Comparison of ENCODE assay signal across 9 cellular contexts in the genomic region with DNA sequence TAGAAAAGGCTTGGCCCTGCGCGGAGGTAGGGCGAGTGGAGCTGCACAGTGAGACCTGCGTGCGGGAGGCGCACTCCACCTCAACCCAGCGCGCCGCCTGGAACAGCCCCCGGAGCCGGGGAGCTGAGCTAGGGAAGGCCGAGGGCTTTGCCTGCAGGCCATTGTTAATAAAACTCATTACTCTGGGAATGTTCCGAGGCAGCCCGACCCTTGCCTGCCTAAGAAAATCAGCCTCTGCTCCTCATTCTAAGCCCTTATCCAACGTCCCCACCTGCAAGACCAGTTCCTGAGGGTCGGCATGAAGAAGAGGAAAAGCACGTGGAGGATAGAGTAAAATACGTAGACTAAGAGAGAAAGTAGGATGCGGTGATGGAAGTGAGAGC. TPM values are rescaled to one million over a fixed set of nuclear protein-coding genes. Genes with fewer than 3 reads are reported as not detected.
DNase-seq lines count a peak whose midpoint lies in the region; ATAC-seq, FAIRE-seq and TF ChIP-seq lines count a peak whose summit lies in the region.
"Had no signal": no experiment of that assay in that cellular context is flagged by ENCODE, and none has a peak within 500 bp of the region (broad histone marks: within the 10 kb centered on the region; RNA-seq: fewer than 3 reads in every experiment).

No MANE protein-coding gene starts in this region.

- FAIRE-seq in HepG2 (lab: Jason Lieb, UNC) (no peak), astrocyte (lab: Jason Lieb, UNC) (no peak)

- H3K27me3 ChIP-seq in liver (ENCODE audit: control insufficient read depth in 4 of 4, insufficient read depth in 4 of 4, low read length in 3 of 4) = peaks cover 0 to 3% (median 1%) of the 10 kb centered on the region in 4 donors
- peaks cover 0 to 12% of the 10 kb centered on the region in 2 experiments; a peak in 1 of 5 replicates for H3K27me3 ChIP-seq in HepG2 (ENCODE audit: control insufficient read depth in 1 of 2, insufficient read depth in 2 of 2, low read length in 2 of 2)
- H3K27me3 ChIP-seq in astrocyte (ENCODE audit: insufficient read depth, low read length) = no peaks in the 10 kb centered on the region
- H3K27me3 ChIP-seq in uterus = no peaks in the 10 kb centered on the region

- BruUV-seq in HepG2 (replicated peaks; lab: Mats Ljungman, UMichigan) = no TSS peak

- intact Hi-C loops in HepG2 (cut with micrococcal nuclease; ENCODE audit: unreplicated experiment) = no loop called here
- intact Hi-C loops in mucosa of descending colon (cut with DNase I, micrococcal nuclease) = no loop called here
- intact Hi-C loops in uterus (cut with DNase I; ENCODE audit: low total_unique reads) = no loop called here

- no peak overlapping the region for H3K4me2 ChIP-seq in HepG2 (ENCODE audit: low read depth, low read length)
- H3K4me2 ChIP-seq in astrocyte (ENCODE audit: low read length) = peak overlapping the region; percentile 94

- H3K36me3 ChIP-seq in liver (ENCODE audit: control insufficient read depth in 4 of 4, insufficient read depth in 3 of 4, low read depth in 1 of 4, low read length in 3 of 4) (no peaks in the 10 kb centered on the region), HepG2 (replicated peaks in 1 of 2; ENCODE audit: control insufficient read depth in 1 of 2, insufficient read depth in 2 of 2, low read length in 2 of 2) (no peaks in the 10 kb centered on the region), astrocyte (ENCODE audit: insufficient read depth, low read length) (no peaks in the 10 kb centered on the region), mucosa of descending colon (ENCODE audit: low read depth) (no peaks in the 10 kb centered on the region), uterus (no peaks in the 10 kb centered on the region)

- no peak for TF ChIP-seq RAD21 in liver (IDR thresholded peaks at IDR 0.05)
- no peak for TF ChIP-seq RAD21 in HepG2 (CRISPR knock-in tag; IDR thresholded peaks at IDR 0.05)

- ATAC-seq in HepG2 (no peak), mucosa of descending colon (peak; percentile 67)

- CTCF ChIA-PET in HepG2 (lab: Yijun Ruan, JAX; ENCODE audit: low intra/inter-chr PET ratio, low total read pairs) = no interaction called here

- no peak overlapping the region for H3K4me3 Mint-ChIP-seq in astrocyte (ENCODE audit: unreplicated experiment)
- H3K4me3 Mint-ChIP-seq: nephron progenitor cell had no signal

- peaks cover 3% of the 10 kb centered on the region for H3K9me3 Mint-ChIP-seq in astrocyte (ENCODE audit: unreplicated experiment)

- POLR2A ChIA-PET in HepG2 (lab: Yijun Ruan, JAX) = no interaction called here

- in situ Hi-C loops in HepG2 (cut with HindIII; ENCODE audit: extremely low pct_ligation_motif_present, low pct_unique_long_range_greater_than_20kb) = no loop called here

- H3K27ac Mint-ChIP-seq in astrocyte (ENCODE audit: unreplicated experiment) = no peak overlapping the region
- H3K27ac Mint-ChIP-seq: nephron progenitor cell had no signal

- peaks cover 4% of the 10 kb centered on the region for H3K27me3 Mint-ChIP-seq in astrocyte (ENCODE audit: low read depth, unreplicated experiment)

- H2AFZ ChIP-seq in HepG2 (ENCODE audit: low read length) (no peak overlapping the region), astrocyte (ENCODE audit: low read depth, low read length) (peak overlapping the region; percentile 89)

- no peak for DNase-seq in HepG2 (ENCODE audit: low spot score)
- DNase-seq in astrocyte (ENCODE audit: low read depth) = no peak
- DNase-seq in mucosa of descending colon = no peak
- no peak for DNase-seq in uterus
- no peak for DNase-seq in HCEC 1CT
- no peak for DNase-seq in NCI-H187 (lab: John Stamatoyannopoulos, UW)
- no peak for DNase-seq in epidermal melanocyte (ENCODE audit: insufficient read length, low spot score)
- DNase-seq: nephron progenitor cell had no signal

- H3K4me1 Mint-ChIP-seq in astrocyte (ENCODE audit: low read depth, unreplicated experiment) = no peaks in the 10 kb centered on the region

- TF ChIP-seq CTCF in liver (IDR thresholded peaks at IDR 0.05; ENCODE audit: low read depth, low read length, missing input control) (no peak), HepG2 (CRISPR knock-in tag; IDR thresholded peaks at IDR 0.05) (no peak), astrocyte (IDR thresholded peaks at IDR 0.05; ENCODE audit: insufficient read depth, low read depth, low read length) (no peak), mucosa of descending colon (IDR thresholded peaks at IDR 0.05) (no peak), uterus (IDR thresholded peaks at IDR 0.05) (no peak)

- H3K4me3 ChIP-seq in liver (ENCODE audit: low read depth in 1 of 3, low read length in 3 of 3) (peak overlapping the region in 2 of 3 donors; percentile 14 to 29), HepG2 (replicated peaks in 1 of 3; ENCODE audit: insufficient read depth in 1 of 3, low read depth in 2 of 3, low read length in 3 of 3) (no peak overlapping the region), astrocyte (ENCODE audit: insufficient read depth, low read depth, low read length) (peak overlapping the region; percentile 67), mucosa of descending colon (no peak overlapping the region), uterus (peak overlapping the region; percentile 27 to 38)

- H3K4me1 ChIP-seq in liver (ENCODE audit: control insufficient read depth in 4 of 4, insufficient read depth in 4 of 4, low read length in 3 of 4) = peaks cover 0 to 3% (median 1%) of the 10 kb centered on the region in 4 donors
- no peaks in the 10 kb centered on the region for H3K4me1 ChIP-seq in HepG2 (ENCODE audit: insufficient read depth, low read length)
- H3K4me1 ChIP-seq in astrocyte (ENCODE audit: insufficient read depth, low read length) = peaks cover 6% of the 10 kb centered on the region
- peaks cover 4% of the 10 kb centered on the region for H3K4me1 ChIP-seq in mucosa of descending colon (ENCODE audit: low read depth)
- H3K4me1 ChIP-seq in uterus = no peaks in the 10 kb centered on the region

- 36% methylated on average over 19 of the region's 19 CpGs for WGBS in liver
- WGBS in HepG2 (ENCODE audit: low lambda C conversion rate) = 65% methylated on average over 19 of the region's 19 CpGs

- TF ChIP-seq POLR2A in HepG2 (IDR thresholded peaks at IDR 0.05; ENCODE audit: insufficient read depth in 1 of 2, low read depth in 2 of 2, low read length in 2 of 2) (no peak), uterus (IDR thresholded peaks at IDR 0.05) (no peak)

- no peaks in the 10 kb centered on the region for H3K36me3 Mint-ChIP-seq in astrocyte (ENCODE audit: low read depth, unreplicated experiment)

- H3K79me2 ChIP-seq in HepG2 (ENCODE audit: insufficient read depth, low read length) = no peaks in the 10 kb centered on the region
- no peaks in the 10 kb centered on the region for H3K79me2 ChIP-seq in astrocyte (ENCODE audit: insufficient read depth, low read length)

- no peaks in the 10 kb centered on the region for H4K20me1 ChIP-seq in HepG2 (ENCODE audit: insufficient read depth, low read length)
- H4K20me1 ChIP-seq in astrocyte (ENCODE audit: insufficient read depth, low read length) = no peaks in the 10 kb centered on the region

- H3K9ac ChIP-seq in liver (ENCODE audit: low read depth in 1 of 2, low read length in 2 of 2) (no peak overlapping the region), HepG2 (ENCODE audit: insufficient read depth, low read depth, low read length) (no peak overlapping the region), astrocyte (ENCODE audit: low read length) (peak overlapping the region; percentile 65)

- H3K27ac ChIP-seq in liver (ENCODE audit: low read depth in 1 of 2, low read length in 2 of 2) (no peak overlapping the region), HepG2 (ENCODE audit: extremely low read length, insufficient read depth, low read length) (no peak overlapping the region), astrocyte (ENCODE audit: low read depth, low read length) (no peak overlapping the region), uterus (peak overlapping the region in 1 of 2 donors; percentile 55)

- no peak for TF ChIP-seq EP300 in HepG2 (IDR thresholded peaks at IDR 0.05; ENCODE audit: low read depth in 2 of 2, low read length in 2 of 2)
- no peak for TF ChIP-seq EP300 in HepG2 (CRISPR knock-in tag; IDR thresholded peaks at IDR 0.05; ENCODE audit: borderline replicate concordance)

- no peaks in the 10 kb centered on the region for H3K9me3 ChIP-seq in liver (ENCODE audit: control insufficient read depth in 4 of 4, low read length in 3 of 4)
- no peaks in the 10 kb centered on the region for H3K9me3 ChIP-seq in HepG2 (ENCODE audit: low read length)
- H3K9me3 ChIP-seq in astrocyte (ENCODE audit: insufficient read depth, low read depth, low read length) = no peaks in the 10 kb centered on the region
- H3K9me3 ChIP-seq in mucosa of descending colon = no peaks in the 10 kb centered on the region
- H3K9me3 ChIP-seq in uterus = no peaks in the 10 kb centered on the region

TF ChIP-seq in liver, 16 proteins besides CTCF, POLR2A, EP300 and RAD21 (continues in another document):
- TF ChIP-seq FOXA2 (IDR thresholded peaks at IDR 0.05) = no peak

RNA-seq across cellular contexts. Expression of a gene that starts 55.3 kb away (rescaled TPM):
- total RNA-seq in liver = 1 to 10 TPM; 1.4 to 7.4 TPM
- 1 to 10 TPM in 1 of 2 donors, under 1 TPM in 1; 0.88 to 2.9 TPM for polyA plus RNA-seq in liver
- total RNA-seq in HepG2 (2016; rRNA removed; fragmentation: Illumina TruSeq; extraction: Trizol) = 1.1 and 1.3 TPM in 2 replicates
- total RNA-seq in HepG2 (2016; cell fraction: cytosol; rRNA removed; fragmentation: Illumina TruSeq; extraction: Trizol; ENCODE audit: low read depth) = 0.51 and 0.97 TPM in 2 replicates
- total RNA-seq in HepG2 (2016; cell fraction: insoluble cytoplasmic fraction; rRNA removed; fragmentation: Illumina TruSeq; extraction: Trizol) = 1.2 and 2.0 TPM in 2 replicates
- total RNA-seq in HepG2 (2016; cell fraction: membrane; rRNA removed; fragmentation: Illumina TruSeq; extraction: Trizol) = 1.1 and 1.8 TPM in 2 replicates
- total RNA-seq in HepG2 (2016; cell fraction: nucleus; rRNA removed; fragmentation: Illumina TruSeq; extraction: Trizol) = 3.3 and 4.3 TPM in 2 replicates
- 0.37 and 0.68 TPM in 2 replicates for polyA plus RNA-seq in HepG2 (2011; rRNA removed)
- polyA plus RNA-seq in HepG2 (2011; cell fraction: cytosol; rRNA removed) = 0.25 and 0.97 TPM in 2 replicates
- polyA plus RNA-seq in HepG2 (2011; cell fraction: nucleus; rRNA removed) = 0.48 and 0.66 TPM in 2 replicates
- polyA plus RNA-seq in HepG2 (2012) = 0.54 and 1.2 TPM in 2 replicates
- polyA plus RNA-seq in HepG2 (2016; cell fraction: cytosol; fragmentation: Illumina TruSeq; extraction: Trizol; ENCODE audit: low read depth) = 0.60 and 0.75 TPM in 2 replicates
- 1.4 and 1.5 TPM in 2 replicates for polyA plus RNA-seq in HepG2 (2016; cell fraction: insoluble cytoplasmic fraction; fragmentation: Illumina TruSeq; extraction: Trizol; ENCODE audit: low read depth)
- polyA plus RNA-seq in HepG2 (2016; cell fraction: membrane; fragmentation: Illumina TruSeq; extraction: Trizol; ENCODE audit: low read depth) = 0.36 and 0.58 TPM in 2 replicates
- polyA plus RNA-seq in HepG2 (2016; cell fraction: nucleus; fragmentation: Illumina TruSeq; extraction: Trizol; ENCODE audit: insufficient read depth, low read depth) = 2.2 and 3.3 TPM in 2 replicates
- 0.76 and 2.8 TPM in 2 replicates for polyA minus RNA-seq in HepG2 (2011; rRNA and poly(A)+ RNA removed; ENCODE audit: low replicate concordance)
- 0.99 TPM in 1 of 2 replicates, not detected in the other for polyA minus RNA-seq in HepG2 (2011; cell fraction: cytosol; rRNA and poly(A)+ RNA removed)
- polyA minus RNA-seq in HepG2 (2011; cell fraction: nucleus; rRNA and poly(A)+ RNA removed) = 7.0 and 9.9 TPM in 2 replicates
- total RNA-seq in astrocyte = 8.5 and 8.8 TPM in 2 replicates
- total RNA-seq in mucosa of descending colon = 1 to 10 TPM; 3.4 to 5.4 (median 4.3) TPM
- 10 to 100 TPM in 2 of 4 donors, 1 to 10 TPM in 2; 5.9 to 22.5 (median 11.9) TPM for total RNA-seq in uterus

Comparison
In these comparisons a context has a peak if more than half of its experiments do, and no peak if none do; other contexts are left out.
1. H3K4me3 ChIP-seq: peak in liver (2 of 3), astrocyte (single experiment) and uterus (2 of 2); none in HepG2 (0 of 3) and mucosa of descending colon (single experiment).